Comparison of ENCODE assay signal across 28 cellular contexts in genomic region chr4:66157594-66157993, GRCh38.
"Had no signal": no experiment of that assay in that cellular context is flagged by ENCODE, and none has a peak within 500 bp of the region (broad histone marks: within the 10 kb centered on the region; RNA-seq: fewer than 3 reads in every experiment).

No MANE protein-coding gene starts in this region.

- FAIRE-seq: colon, endometrium, endothelial cell of umbilical vein, frontal cortex had no signal

- DNase-seq: colonic mucosa; cortex of kidney; dermis blood vessel endothelial cell; dorsolateral prefrontal cortex; effector CD4-positive, alpha-beta T cell; effector CD8-positive, alpha-beta T cell; effector memory CD4-positive, alpha-beta T cell; effector memory CD8-positive, alpha-beta T cell; endodermal cell; erythroblast; esophagus squamous epithelium; foreskin fibroblast; foreskin keratinocyte; foreskin melanocyte; gastrocnemius medialis; glutamatergic neuron; head of caudate nucleus; heart left ventricle; heart right ventricle had no signal

- H3K4me3 ChIP-seq: colonic mucosa, coronary artery, dorsolateral prefrontal cortex, esophagus muscularis mucosa, esophagus squamous epithelium, gastrocnemius medialis, gastroesophageal sphincter, heart left ventricle, heart right ventricle had no signal

- ATAC-seq: effector memory CD8-positive, alpha-beta T cell; esophagus mucosa; foreskin keratinocyte; gastrocnemius medialis; gastroesophageal sphincter; heart left ventricle; heart right ventricle had no signal

- H3K4me1 ChIP-seq: colonic mucosa, esophagus muscularis mucosa, esophagus squamous epithelium, foreskin keratinocyte, gastrocnemius medialis, gastroesophageal sphincter, heart left ventricle, heart right ventricle had no signal

- H3K27ac ChIP-seq: colonic mucosa, coronary artery, dorsolateral prefrontal cortex, epithelial cell of prostate, esophagus muscularis mucosa, esophagus squamous epithelium, foreskin keratinocyte, gastrocnemius medialis, gastroesophageal sphincter, heart left ventricle, heart right ventricle had no signal

- H3K9me3 ChIP-seq: colonic mucosa, esophagus muscularis mucosa, esophagus squamous epithelium, gastrocnemius medialis, gastroesophageal sphincter had no signal

- H3K27me3 ChIP-seq: colonic mucosa, dorsolateral prefrontal cortex, esophagus muscularis mucosa, esophagus squamous epithelium, foreskin keratinocyte, gastrocnemius medialis, gastroesophageal sphincter, heart left ventricle, heart right ventricle had no signal

- H3K36me3 ChIP-seq: colonic mucosa, esophagus muscularis mucosa, esophagus squamous epithelium, gastrocnemius medialis, gastroesophageal sphincter, heart left ventricle, heart right ventricle had no signal
